Comparison of ENCODE assay signal across 8 cellular contexts in the genomic region with DNA sequence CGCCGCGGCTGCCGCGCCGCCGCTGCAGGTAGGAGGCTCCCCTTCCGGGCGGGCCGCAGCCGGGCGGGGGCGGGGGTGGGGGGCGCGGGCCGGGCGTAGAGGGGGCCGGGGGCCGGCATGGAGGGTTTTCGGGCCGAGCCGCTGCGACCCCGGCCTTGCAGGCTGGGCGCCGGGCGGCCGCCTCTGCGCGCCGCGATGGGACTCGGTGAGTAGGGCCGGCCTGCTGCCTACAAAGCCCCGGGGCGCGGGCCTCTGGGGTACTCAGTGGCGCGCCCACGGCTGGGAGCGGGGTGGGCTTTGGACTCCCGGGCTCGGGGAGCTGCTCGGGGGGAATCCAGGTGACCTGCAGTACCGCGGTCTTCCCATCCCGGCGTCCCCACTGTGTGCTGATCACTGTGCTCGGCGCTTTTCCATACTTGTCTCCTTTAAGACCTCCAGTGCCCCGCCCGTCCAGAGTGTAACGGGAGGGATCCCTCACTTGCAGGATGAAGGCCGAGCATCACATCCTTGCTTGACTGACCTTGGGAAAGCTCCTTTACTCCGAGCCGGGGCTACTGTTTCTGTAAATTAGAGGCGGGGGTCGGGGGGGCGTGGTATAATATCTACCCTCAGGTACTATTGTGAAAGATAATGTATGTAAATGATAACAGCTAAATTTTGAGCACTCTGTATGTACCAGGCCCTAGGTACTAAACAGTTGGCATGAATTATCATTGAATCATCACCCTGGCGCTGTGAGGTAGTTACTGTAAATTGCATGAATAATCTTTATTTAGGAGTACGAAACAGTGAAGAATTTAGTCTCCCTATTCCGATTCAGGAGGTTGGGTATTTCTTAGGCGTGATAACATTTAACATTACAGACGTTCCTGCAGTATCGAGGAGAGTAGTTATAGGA. TPM values are rescaled to one million over a fixed set of nuclear protein-coding genes. Genes with fewer than 3 reads are reported as not detected.
DNase-seq lines count a peak whose midpoint lies in the region; ATAC-seq, FAIRE-seq and TF ChIP-seq lines count a peak whose summit lies in the region.

No MANE protein-coding gene starts in this region.

- H3K79me2 ChIP-seq in GM12878 (ENCODE audit: control insufficient read depth, insufficient read depth, low read length) = peaks cover 5% of the 10 kb centered on the region

- CTCF ChIA-PET in GM12878 (lab: Yijun Ruan, JAX) = interaction anchor here (0.6 to 3.7 kb wide), 10 partner anchors 10 to 586 kb away, joined by 3 to 19 read pairs (median 3); partner anchors contain the start of gene TEX10

- no peak for TF ChIP-seq POLR2A in GM12878 (IDR thresholded peaks at IDR 0.05; ENCODE audit: low read depth, low read length)
- no peak for TF ChIP-seq POLR2A in GM12891 (IDR thresholded peaks at IDR 0.05; ENCODE audit: low read depth, low read length)

- POLR2A ChIA-PET in GM12878 (lab: Charles Lee) = interaction anchor here (0.6 to 1.3 kb wide), 2 partner anchors 10 to 79 kb away, joined by 3 to 4 read pairs; no protein-coding TSS in a partner anchor

- peaks cover 0 to 4% (median 0%) of the 10 kb centered on the region in 7 donors for H3K9me3 Mint-ChIP-seq in CD14-positive monocyte

- SMC1A ChIA-PET in GM12878 (lab: Charles Lee; ENCODE audit: uncharacterized antibody, unreplicated experiment) = interaction anchor here (0.9 to 1.0 kb wide), 3 partner anchors 9 to 82 kb away, joined by 3 read pairs; no protein-coding TSS in a partner anchor

- peaks cover 11 to 19% (median 14%) of the 10 kb centered on the region in 3 donors for H3K27me3 Mint-ChIP-seq in CD14-positive monocyte (ENCODE audit: low read depth in 3 of 3)

- peak overlapping the region; percentile 93 for H3K4me2 ChIP-seq in GM12878 (ENCODE audit: control insufficient read depth, insufficient read depth)

- H3K36me3 ChIP-seq in GM12878 (ENCODE audit: control insufficient read depth in 2 of 2, insufficient read depth in 2 of 2, low read length in 1 of 2) = no peaks in the 10 kb centered on the region

- no peak for FAIRE-seq in GM12878 (lab: Jason Lieb, UNC)
- FAIRE-seq in GM12891 (lab: Jason Lieb, UNC) = no peak

- H3K27me3 ChIP-seq in GM12878 (replicated peaks in 1 of 2; ENCODE audit: control insufficient read depth in 2 of 2, insufficient read depth in 2 of 2, low read length in 1 of 2) = no peaks in the 10 kb centered on the region

- H3K4me3 Mint-ChIP-seq in CD14-positive monocyte = peak overlapping the region; percentile 82 to 89

- WGBS in GM12878 (ENCODE audit: insufficient coverage, insufficient replicate concordance, low lambda C conversion rate, missing lambda C conversion rate) = 16% methylated on average over 36 of the region's 65 CpGs

- TF ChIP-seq CTCF in CD14-positive monocyte (IDR thresholded peaks at IDR 0.05) (no peak), GM12878 (IDR thresholded peaks at IDR 0.05 in 2 of 3, conservative IDR thresholded peaks at IDR 0.05 in 1 of 3; ENCODE audit: control insufficient read depth in 2 of 3, extremely low read depth in 1 of 3, insufficient read depth in 1 of 3, low read depth in 3 of 3, low read length in 3 of 3) (no peak)

- intact Hi-C loops in CD14-positive monocyte (cut with micrococcal nuclease) (no loop called here), GM12878 (cut with micrococcal nuclease; ENCODE audit: unreplicated experiment) (loop anchor here (5.0 kb wide), 1 partner anchor 75 kb away; the partner anchor contains the start of gene TEX10)

- DNase-seq in CD14-positive monocyte (ENCODE audit: low spot score) (no peak), RKO (ENCODE audit: low spot score) (peak; percentile 92), GM12878 (ENCODE audit: low read depth, low spot score) (no peak), hippocampal formation (lab: John Stamatoyannopoulos, UW) (peak; percentile 15 to 37), putamen (ENCODE audit: low spot score) (peak; percentile 70), GM12891 (ENCODE audit: insufficient read length, low spot score) (no peak)

- H3K9ac ChIP-seq in GM12878 (ENCODE audit: control insufficient read depth, insufficient read depth, low read length) = peak overlapping the region; percentile 77

- ATAC-seq in GM19438 (IDR thresholded peaks at IDR 0.05; ENCODE audit: low read depth, unreplicated experiment) = peak; percentile 67
- ATAC-seq in HG03460 (IDR thresholded peaks at IDR 0.05; ENCODE audit: unreplicated experiment) = peak; percentile 54
- ATAC-seq in GM12878 = peak; percentile 74

- no peaks in the 10 kb centered on the region for H3K9me3 ChIP-seq in GM12878 (replicated peaks; ENCODE audit: control insufficient read depth, insufficient read depth, low read length)

- RAD21 ChIA-PET in GM12878 (lab: Charles Lee; ENCODE audit: unreplicated experiment) = interaction anchor here (0.9 to 1.5 kb wide), 2 partner anchors 10 to 17 kb away, joined by 3 read pairs; no protein-coding TSS in a partner anchor

- no peak for TF ChIP-seq EP300 in GM12878 (IDR thresholded peaks at IDR 0.05; ENCODE audit: borderline replicate concordance in 1 of 2, control insufficient read depth in 1 of 2, low read depth in 2 of 2, low read length in 2 of 2)

- peak overlapping the region; percentile 72 for H3K4me3 ChIP-seq in GM12878

- peak overlapping the region; percentile 80 for H2AFZ ChIP-seq in GM12878 (ENCODE audit: control insufficient read depth, low read depth, low read length)

- no peak for TF ChIP-seq RAD21 in GM12878 (IDR thresholded peaks at IDR 0.05; ENCODE audit: insufficient read depth, low read depth, low read length)

- in situ Hi-C loops in GM12878 (cut with MboI) = no loop called here

- H4K20me1 ChIP-seq in GM12878 (ENCODE audit: control insufficient read depth, insufficient read depth) = no peaks in the 10 kb centered on the region

- H3K4me1 Mint-ChIP-seq in CD14-positive monocyte = peaks cover 15% of the 10 kb centered on the region

- H3K27ac ChIP-seq in GM12878 (ENCODE audit: control insufficient read depth, insufficient read depth) = no peak overlapping the region

- peaks cover 0 to 6% of the 10 kb centered on the region in 2 donors for H3K36me3 Mint-ChIP-seq in CD14-positive monocyte

- H3K27ac Mint-ChIP-seq in CD14-positive monocyte = peak overlapping the region in 3 of 7 donors; percentile 26 to 37 (median 30)

- H3K4me1 ChIP-seq in GM12878 (ENCODE audit: control insufficient read depth, insufficient read depth, low read length) = peaks cover 12% of the 10 kb centered on the region

- BruUV-seq in GM12878 (replicated peaks; lab: Mats Ljungman, UMichigan) = no TSS peak

TF ChIP-seq in GM12878, 131 proteins besides CTCF, POLR2A, EP300 and RAD21 (continues in another document):
- TF ChIP-seq LARP7 (IDR thresholded peaks at IDR 0.05) = no peak
- TF ChIP-seq MEF2A (IDR thresholded peaks at IDR 0.05; ENCODE audit: insufficient read depth, low read depth, low read length) = no peak
- 0 out of 3 replicates have a peak, but pooled peaks of 1 of the 2 experiments have one; percentile 57 for TF ChIP-seq EGR1 (IDR thresholded peaks at IDR 0.05; ENCODE audit: borderline replicate concordance in 1 of 2, low read depth in 2 of 2, low read length in 2 of 2)

TF ChIP-seq in GM12891, 5 proteins besides CTCF, POLR2A, EP300 and RAD21:
- TF ChIP-seq TAF1 (IDR thresholded peaks at IDR 0.05; ENCODE audit: low read depth, low read length) = no peak
- TF ChIP-seq POU2F2 (IDR thresholded peaks at IDR 0.05; ENCODE audit: low read depth, low read length) = no peak
- no peak for TF ChIP-seq SPI1 (IDR thresholded peaks at IDR 0.05; ENCODE audit: low read depth, low read length)
- no peak for TF ChIP-seq POLR2AphosphoS5 (IDR thresholded peaks at IDR 0.05; ENCODE audit: low read depth, low read length)
- TF ChIP-seq PAX5 (IDR thresholded peaks at IDR 0.05; ENCODE audit: insufficient read depth, low read length, severe bottlenecking) = no peak

RNA-seq across cellular contexts. Expression of gene MSANTD3, which starts 0.7 kb away (rescaled TPM):
- polyA plus RNA-seq in CD14-positive monocyte (1 to 10 TPM in 1 of 2 donors, under 1 TPM in 1; 0.82 to 1.7 TPM), GM12878 (2011; rRNA removed) (13.3 and 18.1 TPM in 2 replicates), GM12878 (2014; fragmentation: Illumina TruSeq; extraction: Trizol) (18.0 and 20.2 TPM in 2 replicates), GM12878 (2014; fragmentation: Nextera tagmentation; extraction: Ambion mirVana) (10 to 100 TPM in 1 of 2 experiments, 1 to 10 TPM in 1; 7.0 to 12.1 TPM), GM12878 (2014; rRNA removed) (19.2 and 21.2 TPM in 2 replicates), GM12878 (2016; fragmentation: Nextera tagmentation; extraction: Ambion mirVana) (1 to 10 TPM; 5.8 to 5.9 TPM)
- 9.3 and 9.6 TPM in 2 replicates for total RNA-seq in GM12878 (2013; cell fraction: nucleolus; rRNA removed)
- total RNA-seq in GM12878 (2014; rRNA removed) (16.0 and 16.5 TPM in 2 replicates), GM12878 (2014; rRNA removed; fragmentation: Illumina TruSeq; extraction: Trizol) (17.1 and 19.7 TPM in 2 replicates), GM12878 (2021) (19.5 and 20.9 TPM in 2 replicates)
- polyA plus RNA-seq in GM12878 (2011; ENCODE audit: low read depth) = 6.2 TPM
- 10.7 and 11.2 TPM in 2 replicates for polyA plus RNA-seq in GM12878 (2011; cell fraction: cytosol; rRNA removed)
- 5.9 and 6.5 TPM in 2 replicates for polyA plus RNA-seq in GM12878 (2011; cell fraction: nucleus; rRNA removed)
- polyA plus RNA-seq in GM12878 (2012) = 6.6 and 7.4 TPM in 2 replicates
- polyA minus RNA-seq in GM12878 (2011; rRNA and poly(A)+ RNA removed) = 8.4 and 11.3 TPM in 2 replicates
- 5.3 and 8.7 TPM in 2 replicates for polyA minus RNA-seq in GM12878 (2011; cell fraction: cytosol; rRNA and poly(A)+ RNA removed)
- 3.4 and 5.9 TPM in 2 replicates for polyA minus RNA-seq in GM12878 (2011; cell fraction: nucleus; rRNA and poly(A)+ RNA removed)
- polyA plus RNA-seq in GM12891 (2012; ENCODE audit: low read depth, missing spikeins) = 9.0 TPM

RNA-seq across cellular contexts. Expression of gene TMEFF1, which starts 45.3 kb away (rescaled TPM):
- polyA plus RNA-seq in CD14-positive monocyte = not detected
- total RNA-seq in GM12878 (2013; cell fraction: nucleolus; rRNA removed) = 0.20 TPM in 1 of 2 replicates, not detected in the other
- 0.11 TPM in 1 of 2 replicates, not detected in the other for total RNA-seq in GM12878 (2014; rRNA removed)
- total RNA-seq in GM12878 (2014; rRNA removed; fragmentation: Illumina TruSeq; extraction: Trizol) = 0.09 TPM in 2 replicates
- total RNA-seq in GM12878 (2021) = 0.38 and 0.58 TPM in 2 replicates
- not detected for polyA plus RNA-seq in GM12878 (2011; ENCODE audit: low read depth)
- polyA plus RNA-seq in GM12878 (2011; rRNA removed) = 0.04 and 0.06 TPM in 2 replicates
- 0.03 TPM in 1 of 2 replicates, not detected in the other for polyA plus RNA-seq in GM12878 (2011; cell fraction: cytosol; rRNA removed)
- not detected in 2 replicates for polyA plus RNA-seq in GM12878 (2011; cell fraction: nucleus; rRNA removed)
- polyA plus RNA-seq in GM12878 (2012) = 0.11 TPM in 1 of 2 replicates, not detected in the other
- 0.03 TPM in 1 of 2 replicates, not detected in the other for polyA plus RNA-seq in GM12878 (2014; fragmentation: Illumina TruSeq; extraction: Trizol)
- not detected for polyA plus RNA-seq in GM12878 (2014; fragmentation: Nextera tagmentation; extraction: Ambion mirVana)
- 0.13 and 0.55 TPM in 2 replicates for polyA plus RNA-seq in GM12878 (2014; rRNA removed)
- under 1 TPM in 1 of 2 experiments, not detected in 1; 0.23 TPM for polyA plus RNA-seq in GM12878 (2016; fragmentation: Nextera tagmentation; extraction: Ambion mirVana)
- not detected in 2 replicates for polyA minus RNA-seq in GM12878 (2011; rRNA and poly(A)+ RNA removed)
- polyA minus RNA-seq in GM12878 (2011; cell fraction: cytosol; rRNA and poly(A)+ RNA removed) = not detected in 2 replicates
- polyA minus RNA-seq in GM12878 (2011; cell fraction: nucleus; rRNA and poly(A)+ RNA removed) = not detected in 2 replicates
- 0.04 TPM for polyA plus RNA-seq in GM12891 (2012; ENCODE audit: low read depth, missing spikeins)

Comparison
In these comparisons a context has a peak if more than half of its experiments do, and no peak if none do; other contexts are left out.
1. DNase-seq: peak in RKO (single experiment), hippocampal formation (2 of 2) and putamen (single experiment); none in CD14-positive monocyte (single experiment), GM12878 (single experiment) and GM12891 (single experiment).
2. Peak in every context shown above with its lines, with median percentiles within 50 percentile points of each other: ATAC-seq.